Comparison of ENCODE assay signal across 27 cellular contexts in the genomic region with DNA sequence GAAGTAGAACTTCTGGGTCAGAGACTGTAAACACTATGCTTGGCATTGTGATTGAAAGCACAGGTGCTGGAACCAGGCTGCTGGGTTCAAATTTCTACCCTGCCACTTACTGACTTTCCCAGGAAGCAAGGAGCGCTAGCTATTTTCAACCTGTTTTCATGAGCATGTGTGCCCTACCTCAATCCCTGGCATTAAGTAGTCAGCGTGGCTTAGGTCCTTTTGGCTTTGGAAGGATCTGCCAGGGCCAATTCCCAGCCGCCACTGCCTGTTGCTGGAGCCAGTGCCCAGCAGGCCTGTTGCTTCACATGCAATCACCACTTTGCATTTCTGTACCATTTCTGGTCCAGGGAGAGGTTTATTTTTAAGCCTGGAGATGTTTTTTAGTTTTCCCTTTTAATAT.
"Had no signal": no experiment of that assay in that cellular context is flagged by ENCODE, and none has a peak within 500 bp of the region (broad histone marks: within the 10 kb centered on the region; RNA-seq: fewer than 3 reads in every experiment).

No MANE protein-coding gene starts in this region.

- H3K4me3 ChIP-seq: adrenal gland, ascending aorta, coronary artery, dorsolateral prefrontal cortex, esophagus squamous epithelium had no signal

- H3K27me3 ChIP-seq: adrenal gland, ascending aorta, brain microvascular endothelial cell, dorsolateral prefrontal cortex, esophagus squamous epithelium had no signal

- H3K36me3 ChIP-seq: adrenal gland, ascending aorta, brain microvascular endothelial cell, esophagus squamous epithelium, WERI-Rb-1 had no signal

- H3K27ac ChIP-seq: adrenal gland, ascending aorta, brain microvascular endothelial cell, coronary artery, esophagus squamous epithelium, WERI-Rb-1 had no signal

- H3K4me1 ChIP-seq: adrenal gland, ascending aorta, esophagus squamous epithelium had no signal

- H3K9me3 ChIP-seq: adrenal gland, ascending aorta, esophagus squamous epithelium had no signal

- DNase-seq: activated B cell treated with CpG ODN at 0.5 μM for 24 hours; activated CD4-positive, alpha-beta T cell treated with anti-CD3 and anti-CD28 coated beads for 48 hours; activated CD4-positive, alpha-beta T cell treated with anti-CD3 and anti-CD28 coated beads, Interleukin-2, amount 50 U/mL, for 1 hour; activated CD4-positive, alpha-beta T cell treated with anti-CD3 and anti-CD28 coated beads, Interleukin-2, amount 50 U/mL, for 48 hours; activated CD8-positive, alpha-beta memory T cell treated with anti-CD3 and anti-CD28 coated beads for 24 hours; activated CD8-positive, alpha-beta T cell treated with anti-CD3 and anti-CD28 coated beads for 36 hours; activated effector memory CD4-positive, alpha-beta T cell treated with Interleukin-2 at 50 U/mL for 16 hours; activated gamma-delta T cell treated with Interleukin-2 at 50 U/mL for 16 hours; activated naive CD4-positive, alpha-beta T cell treated with anti-CD3 and anti-CD28 coated beads, Interleukin-2, amount 50 U/mL, for 16 hours; activated naive CD4-positive, alpha-beta T cell treated with Interleukin-2 at 50 U/mL for 16 hours; activated naive CD8-positive, alpha-beta T cell treated with anti-CD3 and anti-CD28 coated beads, Interleukin-2, amount 50 U/mL, for 24 hours; activated T-cell treated with anti-CD3 and anti-CD28 coated beads, Interleukin-2, amount 50 U/mL, for 4 hours; adrenal gland; brain microvascular endothelial cell; effector memory CD8-positive, alpha-beta T cell; erythroblast; esophagus squamous epithelium; foreskin melanocyte; head of caudate nucleus; SW 1271; T-helper 1 cell; T-helper 17 cell; T1000; WERI-Rb-1 had no signal
